In genomic region chr17:18240449-18240848, GRCh38 we compare ENCODE assay signal across 1 cellular context.
A peak's percentile ranks its signal among the peaks of the same experiment; 100 is the strongest.
TF ChIP-seq lines count a peak whose summit lies in the region.

No MANE protein-coding gene starts in this region.

TF ChIP-seq in HEK293, 187 proteins besides CTCF, POLR2A, EP300 and RAD21 (continued from another document):
- peak; percentile 62 for TF ChIP-seq ZFHX2 (tag by site-specific recombination; conservative IDR thresholded peaks at IDR 0.05)
- TF ChIP-seq ZNF660 (tag by site-specific recombination; IDR thresholded peaks at IDR 0.05): no peak
- TF ChIP-seq ZNF202 (tag by site-specific recombination; IDR thresholded peaks at IDR 0.05; ENCODE audit: borderline replicate concordance): no peak
- TF ChIP-seq, protein P1, sequence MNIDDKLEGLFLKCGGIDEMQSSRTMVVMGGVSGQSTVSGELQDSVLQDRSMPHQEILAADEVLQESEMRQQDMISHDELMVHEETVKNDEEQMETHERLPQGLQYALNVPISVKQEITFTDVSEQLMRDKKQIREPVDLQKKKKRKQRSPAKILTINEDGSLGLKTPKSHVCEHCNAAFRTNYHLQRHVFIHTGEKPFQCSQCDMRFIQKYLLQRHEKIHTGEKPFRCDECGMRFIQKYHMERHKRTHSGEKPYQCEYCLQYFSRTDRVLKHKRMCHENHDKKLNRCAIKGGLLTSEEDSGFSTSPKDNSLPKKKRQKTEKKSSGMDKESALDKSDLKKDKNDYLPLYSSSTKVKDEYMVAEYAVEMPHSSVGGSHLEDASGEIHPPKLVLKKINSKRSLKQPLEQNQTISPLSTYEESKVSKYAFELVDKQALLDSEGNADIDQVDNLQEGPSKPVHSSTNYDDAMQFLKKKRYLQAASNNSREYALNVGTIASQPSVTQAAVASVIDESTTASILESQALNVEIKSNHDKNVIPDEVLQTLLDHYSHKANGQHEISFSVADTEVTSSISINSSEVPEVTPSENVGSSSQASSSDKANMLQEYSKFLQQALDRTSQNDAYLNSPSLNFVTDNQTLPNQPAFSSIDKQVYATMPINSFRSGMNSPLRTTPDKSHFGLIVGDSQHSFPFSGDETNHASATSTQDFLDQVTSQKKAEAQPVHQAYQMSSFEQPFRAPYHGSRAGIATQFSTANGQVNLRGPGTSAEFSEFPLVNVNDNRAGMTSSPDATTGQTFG (tag by site-specific recombination; IDR thresholded peaks at IDR 0.05; ENCODE audit: borderline replicate concordance): no peak
